1 cellular context compared by ENCODE assay signal in the genomic region with DNA sequence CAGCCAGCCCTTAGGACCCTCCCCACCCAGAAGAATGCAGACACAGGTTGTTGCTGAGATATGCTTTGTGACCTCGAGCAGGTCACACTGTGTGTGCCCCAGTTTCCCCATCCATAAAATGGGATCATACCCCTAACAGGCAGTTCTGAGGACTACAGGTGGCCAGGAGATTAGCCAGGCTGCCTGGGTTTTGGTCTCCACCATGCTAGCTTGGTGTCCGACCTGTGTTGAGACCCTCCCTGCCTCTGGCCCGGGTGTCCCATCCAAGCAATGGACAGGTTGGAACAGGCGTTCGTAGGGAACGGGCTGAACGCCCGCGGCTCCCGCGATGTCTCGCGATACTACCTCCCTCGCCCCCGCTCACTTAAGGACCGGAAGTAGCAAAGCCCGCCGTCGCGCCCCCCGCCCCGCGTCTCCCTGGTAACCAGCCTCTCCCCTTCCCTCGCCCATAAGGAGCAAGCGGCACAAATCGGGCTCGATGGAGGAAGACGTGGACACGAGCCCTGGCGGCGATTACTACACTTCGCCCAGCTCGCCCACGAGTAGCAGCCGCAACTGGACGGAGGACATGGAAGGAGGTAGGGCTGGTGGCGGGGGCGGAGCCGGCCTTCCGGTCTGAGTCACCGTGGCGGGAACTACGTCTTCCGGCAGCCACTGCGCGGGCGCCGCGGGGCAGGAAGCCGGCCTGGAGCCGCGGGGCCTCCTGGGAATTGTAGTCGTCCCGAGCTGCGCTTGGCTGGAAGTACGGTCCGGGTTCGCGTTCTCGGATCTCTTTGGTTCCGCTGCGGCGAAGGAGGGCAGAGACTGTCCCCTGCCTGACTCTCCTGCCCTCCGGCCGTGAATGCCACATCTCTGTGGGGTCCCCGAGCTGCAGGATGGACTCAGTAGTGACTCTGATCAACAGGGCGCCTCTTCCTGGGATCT.
TF ChIP-seq lines count a peak whose summit lies in the region.

No MANE protein-coding gene starts in this region.

TF ChIP-seq in HepG2, 621 proteins besides CTCF, POLR2A, EP300 and RAD21 (continued from another document and continues in another):
- TF ChIP-seq, protein P1, sequence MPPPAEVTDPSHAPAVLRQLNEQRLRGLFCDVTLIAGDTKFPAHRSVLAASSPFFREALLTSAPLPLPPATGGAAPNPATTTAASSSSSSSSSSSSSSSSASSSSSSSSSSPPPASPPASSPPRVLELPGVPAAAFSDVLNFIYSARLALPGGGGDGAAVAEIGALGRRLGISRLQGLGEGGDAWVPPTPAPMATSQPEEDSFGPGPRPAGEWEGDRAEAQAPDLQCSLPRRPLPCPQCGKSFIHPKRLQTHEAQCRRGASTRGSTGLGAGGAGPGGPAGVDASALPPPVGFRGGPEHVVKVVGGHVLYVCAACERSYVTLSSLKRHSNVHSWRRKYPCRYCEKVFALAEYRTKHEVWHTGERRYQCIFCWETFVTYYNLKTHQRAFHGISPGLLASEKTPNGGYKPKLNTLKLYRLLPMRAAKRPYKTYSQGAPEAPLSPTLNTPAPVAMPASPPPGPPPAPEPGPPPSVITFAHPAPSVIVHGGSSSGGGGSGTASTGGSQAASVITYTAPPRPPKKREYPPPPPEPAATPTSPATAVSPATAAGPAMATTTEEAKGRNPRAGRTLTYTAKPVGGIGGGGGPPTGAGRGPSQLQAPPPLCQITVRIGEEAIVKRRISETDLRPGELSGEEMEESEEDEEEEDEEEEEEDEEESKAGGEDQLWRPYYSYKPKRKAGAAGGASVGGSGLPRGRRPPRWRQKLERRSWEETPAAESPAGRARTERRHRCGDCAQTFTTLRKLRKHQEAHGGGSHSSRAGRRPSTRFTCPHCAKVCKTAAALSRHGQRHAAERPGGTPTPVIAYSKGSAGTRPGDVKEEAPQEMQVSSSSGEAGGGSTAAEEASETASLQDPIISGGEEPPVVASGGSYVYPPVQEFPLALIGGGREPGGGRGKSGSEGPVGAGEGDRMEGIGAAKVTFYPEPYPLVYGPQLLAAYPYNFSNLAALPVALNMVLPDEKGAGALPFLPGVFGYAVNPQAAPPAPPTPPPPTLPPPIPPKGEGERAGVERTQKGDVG (CRISPR knock-in tag; IDR thresholded peaks at IDR 0.05; ENCODE audit: borderline replicate concordance) = no peak
- TF ChIP-seq ZNF879 (CRISPR knock-in tag; IDR thresholded peaks at IDR 0.05) = no peak
- TF ChIP-seq TOE1 (CRISPR knock-in tag; IDR thresholded peaks at IDR 0.05) = no peak
- TF ChIP-seq SALL1 (CRISPR knock-in tag; IDR thresholded peaks at IDR 0.05) = peak; percentile 73
- no peak for TF ChIP-seq ZSCAN30 (CRISPR knock-in tag; IDR thresholded peaks at IDR 0.05)
- TF ChIP-seq SIN3A (IDR thresholded peaks at IDR 0.05; ENCODE audit: borderline replicate concordance, low read depth, low read length) = no peak
- TF ChIP-seq ZNF660 (CRISPR knock-in tag; IDR thresholded peaks at IDR 0.05; ENCODE audit: borderline replicate concordance, low read depth) = no peak
- no peak for TF ChIP-seq TMF1 (CRISPR knock-in tag; IDR thresholded peaks at IDR 0.05; ENCODE audit: low read depth)
- TF ChIP-seq, protein P2, sequence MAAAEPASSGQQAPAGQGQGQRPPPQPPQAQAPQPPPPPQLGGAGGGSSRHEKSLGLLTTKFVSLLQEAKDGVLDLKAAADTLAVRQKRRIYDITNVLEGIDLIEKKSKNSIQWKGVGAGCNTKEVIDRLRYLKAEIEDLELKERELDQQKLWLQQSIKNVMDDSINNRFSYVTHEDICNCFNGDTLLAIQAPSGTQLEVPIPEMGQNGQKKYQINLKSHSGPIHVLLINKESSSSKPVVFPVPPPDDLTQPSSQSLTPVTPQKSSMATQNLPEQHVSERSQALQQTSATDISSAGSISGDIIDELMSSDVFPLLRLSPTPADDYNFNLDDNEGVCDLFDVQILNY (CRISPR knock-in tag; conservative IDR thresholded peaks at IDR 0.05) = no peak; the same call in 1 of the 2 replicates
- TF ChIP-seq PLRG1 (conservative IDR thresholded peaks at IDR 0.05) = no peak
- no peak for TF ChIP-seq IRF9 (CRISPR knock-in tag; IDR thresholded peaks at IDR 0.05; ENCODE audit: borderline replicate concordance)
- 0 out of 2 replicates have a peak, but pooled peaks have one; percentile 54 for TF ChIP-seq ZNF333 (CRISPR knock-in tag; IDR thresholded peaks at IDR 0.05; ENCODE audit: borderline replicate concordance)
- TF ChIP-seq PTBP1 (IDR thresholded peaks at IDR 0.05; ENCODE audit: low read depth, low read length, poor library complexity, severe bottlenecking) = no peak
- TF ChIP-seq ZNF781 (CRISPR knock-in tag; IDR thresholded peaks at IDR 0.05; ENCODE audit: borderline replicate concordance, not compliant biosample characterization) = no peak
- TF ChIP-seq, protein P3, sequence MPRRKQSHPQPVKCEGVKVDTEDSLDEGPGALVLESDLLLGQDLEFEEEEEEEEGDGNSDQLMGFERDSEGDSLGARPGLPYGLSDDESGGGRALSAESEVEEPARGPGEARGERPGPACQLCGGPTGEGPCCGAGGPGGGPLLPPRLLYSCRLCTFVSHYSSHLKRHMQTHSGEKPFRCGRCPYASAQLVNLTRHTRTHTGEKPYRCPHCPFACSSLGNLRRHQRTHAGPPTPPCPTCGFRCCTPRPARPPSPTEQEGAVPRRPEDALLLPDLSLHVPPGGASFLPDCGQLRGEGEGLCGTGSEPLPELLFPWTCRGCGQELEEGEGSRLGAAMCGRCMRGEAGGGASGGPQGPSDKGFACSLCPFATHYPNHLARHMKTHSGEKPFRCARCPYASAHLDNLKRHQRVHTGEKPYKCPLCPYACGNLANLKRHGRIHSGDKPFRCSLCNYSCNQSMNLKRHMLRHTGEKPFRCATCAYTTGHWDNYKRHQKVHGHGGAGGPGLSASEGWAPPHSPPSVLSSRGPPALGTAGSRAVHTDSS (CRISPR knock-in tag; conservative IDR thresholded peaks at IDR 0.05) = no peak
- TF ChIP-seq KIAA2018 (CRISPR knock-in tag; IDR thresholded peaks at IDR 0.05; ENCODE audit: borderline replicate concordance) = no peak
- TF ChIP-seq GFI1 (CRISPR knock-in tag; IDR thresholded peaks at IDR 0.05; ENCODE audit: borderline replicate concordance) = no peak
- TF ChIP-seq ZNF350 (CRISPR knock-in tag; IDR thresholded peaks at IDR 0.05; ENCODE audit: borderline replicate concordance, low read depth) = peak; percentile 66; the same call in 1 of the 2 replicates
- no peak for TF ChIP-seq ZNF343 (CRISPR knock-in tag; IDR thresholded peaks at IDR 0.05)
- peak; percentile 83 for TF ChIP-seq ELF1 (CRISPR knock-in tag; IDR thresholded peaks at IDR 0.05)
- no peak for TF ChIP-seq CBFB (CRISPR knock-in tag; IDR thresholded peaks at IDR 0.05)
- no peak for TF ChIP-seq ZNF234 (CRISPR knock-in tag; conservative IDR thresholded peaks at IDR 0.05)
- TF ChIP-seq HMGXB3 (CRISPR knock-in tag; IDR thresholded peaks at IDR 0.05; ENCODE audit: borderline replicate concordance) = no peak
- peak; percentile 50; the same call in 1 of the 2 replicates for TF ChIP-seq ZNF746 (CRISPR knock-in tag; IDR thresholded peaks at IDR 0.05)
- TF ChIP-seq, protein P4, sequence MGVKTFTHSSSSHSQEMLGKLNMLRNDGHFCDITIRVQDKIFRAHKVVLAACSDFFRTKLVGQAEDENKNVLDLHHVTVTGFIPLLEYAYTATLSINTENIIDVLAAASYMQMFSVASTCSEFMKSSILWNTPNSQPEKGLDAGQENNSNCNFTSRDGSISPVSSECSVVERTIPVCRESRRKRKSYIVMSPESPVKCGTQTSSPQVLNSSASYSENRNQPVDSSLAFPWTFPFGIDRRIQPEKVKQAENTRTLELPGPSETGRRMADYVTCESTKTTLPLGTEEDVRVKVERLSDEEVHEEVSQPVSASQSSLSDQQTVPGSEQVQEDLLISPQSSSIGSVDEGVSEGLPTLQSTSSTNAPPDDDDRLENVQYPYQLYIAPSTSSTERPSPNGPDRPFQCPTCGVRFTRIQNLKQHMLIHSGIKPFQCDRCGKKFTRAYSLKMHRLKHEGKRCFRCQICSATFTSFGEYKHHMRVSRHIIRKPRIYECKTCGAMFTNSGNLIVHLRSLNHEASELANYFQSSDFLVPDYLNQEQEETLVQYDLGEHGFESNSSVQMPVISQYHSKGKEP (CRISPR knock-in tag; IDR thresholded peaks at IDR 0.05) = no peak
- no peak for TF ChIP-seq CREB1 (IDR thresholded peaks at IDR 0.05)
- TF ChIP-seq CREB1 (CRISPR knock-in tag; IDR thresholded peaks at IDR 0.05) = no peak
- TF ChIP-seq ZBTB20 (CRISPR knock-in tag; IDR thresholded peaks at IDR 0.05; ENCODE audit: borderline replicate concordance, low read depth) = no peak
- no peak for TF ChIP-seq NFATC3 (CRISPR knock-in tag; IDR thresholded peaks at IDR 0.05)
- TF ChIP-seq FOXK1 (CRISPR knock-in tag; IDR thresholded peaks at IDR 0.05; ENCODE audit: borderline replicate concordance, low read depth) = peak; percentile 48; the same call in 1 of the 2 replicates
- TF ChIP-seq PAX8 (CRISPR knock-in tag; IDR thresholded peaks at IDR 0.05; ENCODE audit: borderline replicate concordance) = no peak
- TF ChIP-seq ZNF615 (CRISPR knock-in tag; IDR thresholded peaks at IDR 0.05; ENCODE audit: borderline replicate concordance) = no peak
